ENCODE assay signal across 10 cellular contexts in genomic region chr17:39096435-39097158, GRCh38. TPM values are rescaled to one million over a fixed set of nuclear protein-coding genes. Genes with fewer than 3 reads are reported as not detected.
DNase-seq lines count a peak whose midpoint lies in the region; ATAC-seq and TF ChIP-seq lines count a peak whose summit lies in the region.
"Had no signal": no experiment of that assay in that cellular context is flagged by ENCODE, and none has a peak within 500 bp of the region (broad histone marks: within the 10 kb centered on the region; RNA-seq: fewer than 3 reads in every experiment).

No MANE protein-coding gene starts in this region.

- H3K27ac Mint-ChIP-seq in activated T-helper 2 cell treated with anti-CD3 and anti-CD28 coated beads, Interferon-gamma antibody, Interleukin-2, Interleukin-4, amounts not matched to agents 10 μg/mL and 5 μg/mL and 100 μg/mL, durations not matched to agents 14 hours and 24 hours and 36 hours, result peak overlapping the region; percentile 85

- H3K36me3 ChIP-seq in lung (ENCODE audit: control insufficient read depth in 2 of 2, insufficient read depth in 2 of 2, low read length in 2 of 2) (no peaks in the 10 kb centered on the region), uterus (no peaks in the 10 kb centered on the region), H7 (replicated peaks; ENCODE audit: control insufficient read depth, insufficient read depth, low read length) (no peaks in the 10 kb centered on the region)

- no peaks in the 10 kb centered on the region for H3K36me3 Mint-ChIP-seq in activated T-helper 2 cell treated with anti-CD3 and anti-CD28 coated beads, Interferon-gamma antibody, Interleukin-2, Interleukin-4, amounts not matched to agents 10 μg/mL and 5 μg/mL and 100 μg/mL, durations not matched to agents 14 hours and 24 hours and 36 hours (ENCODE audit: low read depth)

- H3K4me1 ChIP-seq in lung (ENCODE audit: control insufficient read depth in 2 of 2, insufficient read depth in 2 of 2, low read length in 2 of 2) (peaks cover 0 to 6% of the 10 kb centered on the region in 2 donors), uterus (peaks cover 0 to 15% of the 10 kb centered on the region in 2 donors)

- H3K27me3 Mint-ChIP-seq in activated T-helper 2 cell treated with anti-CD3 and anti-CD28 coated beads, Interferon-gamma antibody, Interleukin-2, Interleukin-4, amounts not matched to agents 10 μg/mL and 5 μg/mL and 100 μg/mL, durations not matched to agents 14 hours and 24 hours and 36 hours (ENCODE audit: low read depth), result peaks cover 9% of the 10 kb centered on the region

- peaks cover 46% of the 10 kb centered on the region for H3K4me1 Mint-ChIP-seq in activated T-helper 2 cell treated with anti-CD3 and anti-CD28 coated beads, Interferon-gamma antibody, Interleukin-2, Interleukin-4, amounts not matched to agents 10 μg/mL and 5 μg/mL and 100 μg/mL, durations not matched to agents 14 hours and 24 hours and 36 hours (ENCODE audit: low read depth)

- 15 to 42% methylated on average over 11 of the region's 11 CpGs for WGBS in lung, 2 donors

- intact Hi-C loops in activated T-helper 2 cell treated with anti-CD3 and anti-CD28 coated beads, Interferon-gamma antibody, Interleukin-2, Interleukin-4, amounts not matched to agents 10 μg/mL and 5 μg/mL and 100 μg/mL, durations not matched to agents 14 hours and 24 hours and 36 hours (cut with micrococcal nuclease), result loop anchor here (5.0 kb wide), 1 partner anchor 56 kb away; the partner anchor contains the start of gene PLXDC1
- intact Hi-C loops in uterus (cut with DNase I; ENCODE audit: low total_unique reads), result no loop called here

- peak overlapping the region; percentile 23 for H3K4me3 Mint-ChIP-seq in activated T-helper 2 cell treated with anti-CD3 and anti-CD28 coated beads, Interferon-gamma antibody, Interleukin-2, Interleukin-4, amounts not matched to agents 10 μg/mL and 5 μg/mL and 100 μg/mL, durations not matched to agents 14 hours and 24 hours and 36 hours (ENCODE audit: low read depth)

- H3K27me3 ChIP-seq in lung (ENCODE audit: control insufficient read depth, insufficient read depth), result no peaks in the 10 kb centered on the region
- no peaks in the 10 kb centered on the region for H3K27me3 ChIP-seq in uterus
- H3K27me3 ChIP-seq in H7 (ENCODE audit: control insufficient read depth, insufficient read depth, low read length), result no peaks in the 10 kb centered on the region

- TF ChIP-seq CTCF in lung (IDR thresholded peaks at IDR 0.05; ENCODE audit: control extremely low read depth, extremely low read depth) (no peak), uterus (IDR thresholded peaks at IDR 0.05) (no peak)

- H3K27ac ChIP-seq in lung (ENCODE audit: low read depth in 1 of 2, low read length in 1 of 2) (peak overlapping the region; percentile 7 to 26), uterus (peak overlapping the region; percentile 57 to 75)

- no peak for ATAC-seq in lung (ENCODE audit: insufficient read depth, low FRiP score)
- ATAC-seq in HG02938 (IDR thresholded peaks at IDR 0.05; ENCODE audit: unreplicated experiment), result no peak
- no peak for ATAC-seq in HG03521 (IDR thresholded peaks at IDR 0.05; ENCODE audit: unreplicated experiment)

- no peaks in the 10 kb centered on the region for H3K9me3 Mint-ChIP-seq in activated T-helper 2 cell treated with anti-CD3 and anti-CD28 coated beads, Interferon-gamma antibody, Interleukin-2, Interleukin-4, amounts not matched to agents 10 μg/mL and 5 μg/mL and 100 μg/mL, durations not matched to agents 14 hours and 24 hours and 36 hours

- DNase-seq in stimulated activated CD4-positive, alpha-beta T cell treated with anti-CD3 and anti-CD28 coated beads, Interleukin-2, amount 100 ng/mL, for 4 hours (ENCODE audit: low read depth), result peak; percentile 8
- DNase-seq in stimulated activated CD4-positive, alpha-beta T cell treated with anti-CD3 and anti-CD28 coated beads, Interleukin-1b, Interleukin-23, amount 100 ng/mL, for 48 hours, result no peak
- DNase-seq in activated T-helper 2 cell treated with anti-CD3 and anti-CD28 coated beads, Interferon-gamma antibody, Interleukin-2, Interleukin-4, amounts not matched to agents 10 μg/mL and 5 μg/mL and 100 μg/mL, durations not matched to agents 14 hours and 24 hours and 36 hours (ENCODE audit: low spot score), result peak; percentile 26
- DNase-seq in lung (ENCODE audit: low spot score) (no peak), uterus (peak in 1 of 2 donors; percentile 54), H7 (no peak)
- DNase-seq: activated CD4-positive, CD25-positive, alpha-beta regulatory T cell treated with anti-CD3 and anti-CD28 coated beads, Interleukin-2, amount 50 U/mL, for 72 hours; MM.1S had no signal

- TF ChIP-seq POLR2A in uterus (IDR thresholded peaks at IDR 0.05), result no peak

- H3K4me3 ChIP-seq in lung (no peak overlapping the region), uterus (no peak overlapping the region), H7 (ENCODE audit: insufficient read depth, low read depth, low read length) (no peak overlapping the region)

- no peaks in the 10 kb centered on the region for H3K9me3 ChIP-seq in lung (ENCODE audit: control insufficient read depth in 2 of 2, insufficient read depth in 1 of 2, low read length in 1 of 2)
- no peaks in the 10 kb centered on the region for H3K9me3 ChIP-seq in uterus

RNA-seq across cellular contexts. Expression of gene PLXDC1, which starts 54.8 kb away (rescaled TPM):
- 0.46 and 1.0 TPM in 2 replicates for total RNA-seq in activated T-helper 2 cell treated with anti-CD3 and anti-CD28 coated beads, Interferon-gamma antibody, Interleukin-2, Interleukin-4, amounts not matched to agents 10 μg/mL and 5 μg/mL and 100 μg/mL, durations not matched to agents 14 hours and 24 hours and 36 hours
- total RNA-seq in lung (1 to 10 TPM; 4.9 to 7.3 TPM), uterus (10 to 100 TPM in 3 of 4 donors, 1 to 10 TPM in 1; 3.3 to 45.1 (median 21.5) TPM)
- polyA plus RNA-seq in lung, result 1 to 10 TPM; 1.7 to 5.9 TPM
- total RNA-seq in H7 (2014; rRNA removed; shearing (Covaris generic)), result 0.18 and 0.38 TPM in 2 replicates

Comparison
In these comparisons a context has a peak if more than half of its experiments do, and no peak if none do; other contexts are left out.
1. DNase-seq: peak in stimulated activated CD4-positive, alpha-beta T cell treated with anti-CD3 and anti-CD28 coated beads, Interleukin-2, amount 100 ng/mL, for 4 hours (single experiment) and activated T-helper 2 cell treated with anti-CD3 and anti-CD28 coated beads, Interferon-gamma antibody, Interleukin-2, Interleukin-4, amounts not matched to agents 10 μg/mL and 5 μg/mL and 100 μg/mL, durations not matched to agents 14 hours and 24 hours and 36 hours (single experiment); none in stimulated activated CD4-positive, alpha-beta T cell treated with anti-CD3 and anti-CD28 coated beads, Interleukin-1b, Interleukin-23, amount 100 ng/mL, for 48 hours (single experiment), lung (single experiment) and H7 (single experiment).